In genomic region chr2:37225129-37225528, GRCh38 we compare ENCODE assay signal across 17 cellular contexts. TPM values are rescaled to one million over a fixed set of nuclear protein-coding genes. Genes with fewer than 3 reads are reported as not detected.
"Had no signal": no experiment of that assay in that cellular context is flagged by ENCODE, and none has a peak within 500 bp of the region (broad histone marks: within the 10 kb centered on the region; RNA-seq: fewer than 3 reads in every experiment).

No MANE protein-coding gene starts in this region.

RNA-seq across cellular contexts. Expression of gene SULT6B1, which starts 36.7 kb away (rescaled TPM):
- total RNA-seq: activated CD8-positive, alpha-beta T cell treated with anti-CD3 and anti-CD28 coated beads, Interleukin-2, amount 10 ng/mL, durations not matched to agents 7 days and 5 days; activated naive CD8-positive, alpha-beta T cell treated with anti-CD3 and anti-CD28 coated beads, Interleukin-2, amount 10 ng/mL, durations not matched to agents 7 days and 5 days; dorsolateral prefrontal cortex; epithelial cell of proximal tubule; fibroblast of lung; foreskin keratinocyte; left ventricle myocardium inferior; mammary epithelial cell; mucosa of descending colon; renal cortical epithelial cell; sigmoid colon; SK-MEL-5; subcutaneous adipose tissue; T-helper 2 cell treated with Interferon-gamma antibody and Interleukin-4, amounts not matched to agents 100 ng/mL and 5 ng/mL, for 36 hours; thyroid gland; urinary bladder had no signal
- polyA plus RNA-seq: fibroblast of lung, foreskin keratinocyte, immature natural killer cell, mammary epithelial cell, sigmoid colon, urinary bladder had no signal
